Comparison of ENCODE assay signal across 16 cellular contexts in genomic region chr14:82420874-82421273, GRCh38.
"Had no signal": no experiment of that assay in that cellular context is flagged by ENCODE, and none has a peak within 500 bp of the region (broad histone marks: within the 10 kb centered on the region; RNA-seq: fewer than 3 reads in every experiment).

No MANE protein-coding gene starts in this region.

- H3K27me3 ChIP-seq: esophagus muscularis mucosa, gastroesophageal sphincter, hepatocyte, thyroid gland, uterus had no signal

- DNase-seq: central memory CD4-positive, alpha-beta T cell; effector memory CD8-positive, alpha-beta T cell; foreskin fibroblast; glutamatergic neuron; lower lobe of right lung; psoas muscle; stimulated activated CD4-positive, alpha-beta T cell treated with anti-CD3 and anti-CD28 coated beads, Interleukin-2, amount 100 ng/mL, for 48 hours; stimulated activated naive CD4-positive, alpha-beta T cell treated with Interleukin-2 at 50 U/mL for 16 hours; uterus had no signal

- H3K27ac ChIP-seq: epithelial cell of prostate, esophagus muscularis mucosa, gastroesophageal sphincter, hepatocyte, lower lobe of right lung, psoas muscle, thyroid gland, uterus had no signal

- H3K36me3 ChIP-seq: esophagus muscularis mucosa, gastroesophageal sphincter, lower lobe of right lung, thyroid gland, uterus had no signal

- H3K4me3 ChIP-seq: esophagus muscularis mucosa, gastroesophageal sphincter, hepatocyte, lower lobe of right lung, psoas muscle, smooth muscle cell, thyroid gland, uterus had no signal

- H3K4me1 ChIP-seq: esophagus muscularis mucosa, gastroesophageal sphincter, lower lobe of right lung, psoas muscle, uterus had no signal

- H2AFZ ChIP-seq: hepatocyte had no signal

- ATAC-seq: effector memory CD8-positive, alpha-beta T cell; gastroesophageal sphincter; lower lobe of right lung; natural killer cell treated with Interleukin-12 subunit alpha and Interleukin-12 subunit beta and Interleukin-15 and Interleukin-18, amount 100 ng/mL, for 72 hours; psoas muscle had no signal

- H3K9me3 ChIP-seq: lower lobe of right lung, psoas muscle, thyroid gland, uterus had no signal

- H3K4me2 ChIP-seq: hepatocyte, smooth muscle cell had no signal
